Comparison of ENCODE assay signal across 8 cellular contexts in the genomic region with DNA sequence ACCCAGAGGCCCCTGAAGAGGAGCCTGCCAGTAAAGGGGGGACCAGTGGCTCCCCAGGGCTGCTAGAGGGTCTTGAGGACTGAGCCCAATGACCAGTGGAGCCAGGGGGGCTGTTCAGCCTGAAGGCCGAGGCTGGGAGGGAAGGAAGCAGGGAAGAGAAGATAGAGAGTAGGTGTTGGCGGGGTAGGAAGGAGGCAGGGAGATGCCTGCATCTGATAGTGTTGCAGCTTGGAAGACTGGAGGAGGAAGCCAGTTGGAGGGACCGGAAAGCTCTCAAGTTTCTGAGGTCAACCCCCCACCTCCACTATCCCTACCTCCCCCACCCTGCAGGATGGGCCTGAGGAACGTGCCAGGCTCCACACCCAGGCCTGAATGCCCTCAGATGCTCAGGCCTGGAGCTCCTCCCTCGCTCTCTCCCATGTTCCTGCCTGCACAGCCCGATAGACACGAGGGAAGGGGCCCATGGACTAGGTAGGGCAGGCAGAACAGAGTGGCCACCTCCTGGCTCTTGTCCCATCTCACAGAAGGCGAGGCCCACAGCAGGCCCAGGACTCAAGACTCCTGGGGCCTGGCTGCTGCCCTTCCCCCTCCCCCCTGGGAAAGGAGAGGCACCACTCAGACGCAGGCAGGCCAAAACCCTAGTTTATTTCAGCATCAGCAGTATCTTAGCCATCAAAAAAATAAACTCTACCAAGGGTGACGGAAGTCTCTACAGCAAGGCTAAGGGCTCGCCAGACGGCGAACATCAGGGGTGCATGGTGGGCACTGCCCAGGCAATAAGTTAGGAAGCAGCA. TPM values are rescaled to one million over a fixed set of nuclear protein-coding genes. Genes with fewer than 3 reads are reported as not detected.
A peak's percentile ranks its signal among the peaks of the same experiment; 100 is the strongest.
DNase-seq lines count a peak whose midpoint lies in the region; ATAC-seq and TF ChIP-seq lines count a peak whose summit lies in the region.

No MANE protein-coding gene starts in this region.

- H3K4me3 ChIP-seq in vagina = no peak overlapping the region

- H3K36me3 Mint-ChIP-seq in activated naive CD8-positive, alpha-beta T cell treated with anti-CD3 and anti-CD28 coated beads, Interleukin-2, amount 10 ng/mL, durations not matched to agents 7 days and 5 days = no peaks in the 10 kb centered on the region
- H3K36me3 Mint-ChIP-seq in activated naive CD8-positive, alpha-beta T cell treated with anti-CD3 and anti-CD28 coated beads for 36 hours = no peaks in the 10 kb centered on the region
- peaks cover 12% of the 10 kb centered on the region for H3K36me3 Mint-ChIP-seq in WTC11

- peak; percentile 36 for DNase-seq in activated naive CD8-positive, alpha-beta T cell treated with anti-CD3 and anti-CD28 coated beads, Interleukin-2, amount 10 ng/mL, durations not matched to agents 7 days and 5 days
- no peak for DNase-seq in activated naive CD8-positive, alpha-beta T cell treated with anti-CD3 and anti-CD28 coated beads for 36 hours
- no peak for DNase-seq in WTC11 (ENCODE audit: low spot score)
- no peak for DNase-seq in vagina (ENCODE audit: extremely low spot score in 2 of 2)
- no peak for DNase-seq in effector CD4-positive, alpha-beta T cell
- no peak for DNase-seq in RKO (ENCODE audit: low spot score)

- no peak for ATAC-seq in activated naive CD8-positive, alpha-beta T cell treated with anti-CD3 and anti-CD28 coated beads, Interleukin-2, amount 10 ng/mL, durations not matched to agents 7 days and 5 days (ENCODE audit: low read depth)
- ATAC-seq in WTC11 (no peak), GM18520 (IDR thresholded peaks at IDR 0.05; ENCODE audit: unreplicated experiment) (no peak)

- H3K27me3 Mint-ChIP-seq in activated naive CD8-positive, alpha-beta T cell treated with anti-CD3 and anti-CD28 coated beads, Interleukin-2, amount 10 ng/mL, durations not matched to agents 7 days and 5 days = peaks cover 11% of the 10 kb centered on the region
- peaks cover 11% of the 10 kb centered on the region for H3K27me3 Mint-ChIP-seq in activated naive CD8-positive, alpha-beta T cell treated with anti-CD3 and anti-CD28 coated beads for 36 hours
- H3K27me3 Mint-ChIP-seq in WTC11 (ENCODE audit: low read depth) = peaks cover 11% of the 10 kb centered on the region

- CTCF ChIA-PET in WTC11 (lab: Charles Lee) = interaction anchor here (0.6 to 12.2 kb wide), 23 partner anchors 10 to 415 kb away, joined by 3 to 455 read pairs (median 4); partner anchors contain the start of genes BAG5, COA8, TRMT61A and XRCC3

- no peak for TF ChIP-seq POLR2A in vagina (IDR thresholded peaks at IDR 0.05)

- TF ChIP-seq CTCF in WTC11 (IDR thresholded peaks at IDR 0.05) (no peak), vagina (IDR thresholded peaks at IDR 0.05) (no peak)

- no peaks in the 10 kb centered on the region for H3K9me3 ChIP-seq in vagina

- no peaks in the 10 kb centered on the region for H3K9me3 Mint-ChIP-seq in activated naive CD8-positive, alpha-beta T cell treated with anti-CD3 and anti-CD28 coated beads, Interleukin-2, amount 10 ng/mL, durations not matched to agents 7 days and 5 days
- no peaks in the 10 kb centered on the region for H3K9me3 Mint-ChIP-seq in activated naive CD8-positive, alpha-beta T cell treated with anti-CD3 and anti-CD28 coated beads for 36 hours
- no peaks in the 10 kb centered on the region for H3K9me3 Mint-ChIP-seq in WTC11

- H3K4me3 Mint-ChIP-seq in activated naive CD8-positive, alpha-beta T cell treated with anti-CD3 and anti-CD28 coated beads, Interleukin-2, amount 10 ng/mL, durations not matched to agents 7 days and 5 days = peak overlapping the region; percentile 63
- no peak overlapping the region for H3K4me3 Mint-ChIP-seq in activated naive CD8-positive, alpha-beta T cell treated with anti-CD3 and anti-CD28 coated beads for 36 hours
- peak overlapping the region; percentile 56 for H3K4me3 Mint-ChIP-seq in WTC11

- peak overlapping the region; percentile 70 for H3K27ac Mint-ChIP-seq in activated naive CD8-positive, alpha-beta T cell treated with anti-CD3 and anti-CD28 coated beads, Interleukin-2, amount 10 ng/mL, durations not matched to agents 7 days and 5 days
- no peak overlapping the region for H3K27ac Mint-ChIP-seq in activated naive CD8-positive, alpha-beta T cell treated with anti-CD3 and anti-CD28 coated beads for 36 hours
- H3K27ac Mint-ChIP-seq in WTC11 = peak overlapping the region; percentile 81

- H3K4me1 Mint-ChIP-seq in activated naive CD8-positive, alpha-beta T cell treated with anti-CD3 and anti-CD28 coated beads, Interleukin-2, amount 10 ng/mL, durations not matched to agents 7 days and 5 days = peaks cover 8% of the 10 kb centered on the region
- H3K4me1 Mint-ChIP-seq in activated naive CD8-positive, alpha-beta T cell treated with anti-CD3 and anti-CD28 coated beads for 36 hours = peaks cover 11% of the 10 kb centered on the region
- peaks cover 22% of the 10 kb centered on the region for H3K4me1 Mint-ChIP-seq in WTC11

- peaks cover 58% of the 10 kb centered on the region for H3K4me1 ChIP-seq in vagina

- H3K27me3 ChIP-seq in layer of hippocampus (ENCODE audit: control insufficient read depth, insufficient read depth, low read length) (no peaks in the 10 kb centered on the region), vagina (no peaks in the 10 kb centered on the region)

- POLR2A ChIA-PET in activated naive CD8-positive, alpha-beta T cell treated with anti-CD3 and anti-CD28 coated beads, Interleukin-2, amount 10 ng/mL, durations not matched to agents 7 days and 5 days (lab: Charles Lee) = interaction anchor here (0.6 to 1.6 kb wide), 4 partner anchors 9 to 43 kb away, joined by 3 to 6 read pairs (median 3); partner anchors contain the start of genes BAG5, COA8 and TRMT61A
- POLR2A ChIA-PET in WTC11 (lab: Charles Lee) = interaction anchor here (1.0 to 8.3 kb wide), 2 partner anchors 23 to 42 kb away, joined by 4 to 65 read pairs; no protein-coding TSS in a partner anchor

- H3K27ac ChIP-seq in layer of hippocampus (ENCODE audit: low read depth, low read length) (peak overlapping the region; percentile 95), vagina (peak overlapping the region; percentile 90)

- H3K36me3 ChIP-seq in vagina = no peaks in the 10 kb centered on the region

- intact Hi-C loops in vagina (cut with DNase I) = no loop called here

TF ChIP-seq in WTC11, 78 proteins besides CTCF, POLR2A, EP300 and RAD21:
- TF ChIP-seq, protein P1, sequence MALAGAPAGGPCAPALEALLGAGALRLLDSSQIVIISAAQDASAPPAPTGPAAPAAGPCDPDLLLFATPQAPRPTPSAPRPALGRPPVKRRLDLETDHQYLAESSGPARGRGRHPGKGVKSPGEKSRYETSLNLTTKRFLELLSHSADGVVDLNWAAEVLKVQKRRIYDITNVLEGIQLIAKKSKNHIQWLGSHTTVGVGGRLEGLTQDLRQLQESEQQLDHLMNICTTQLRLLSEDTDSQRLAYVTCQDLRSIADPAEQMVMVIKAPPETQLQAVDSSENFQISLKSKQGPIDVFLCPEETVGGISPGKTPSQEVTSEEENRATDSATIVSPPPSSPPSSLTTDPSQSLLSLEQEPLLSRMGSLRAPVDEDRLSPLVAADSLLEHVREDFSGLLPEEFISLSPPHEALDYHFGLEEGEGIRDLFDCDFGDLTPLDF (CRISPR knock-in tag; IDR thresholded peaks at IDR 0.05) = no peak
- TF ChIP-seq SP1 (CRISPR knock-in tag; conservative IDR thresholded peaks at IDR 0.05) (no peak), GABPB1 (CRISPR knock-in tag; IDR thresholded peaks at IDR 0.05) (no peak), JAZF1 (CRISPR knock-in tag; IDR thresholded peaks at IDR 0.05) (no peak)

RNA-seq across cellular contexts. Expression of gene CKB, which starts 3.4 kb away (rescaled TPM):
- total RNA-seq in activated naive CD8-positive, alpha-beta T cell treated with anti-CD3 and anti-CD28 coated beads, Interleukin-2, amount 10 ng/mL, durations not matched to agents 7 days and 5 days = 1 to 10 TPM; 4.3 to 4.4 TPM
- 1 to 10 TPM; 3.1 to 3.3 TPM for total RNA-seq in activated naive CD8-positive, alpha-beta T cell treated with anti-CD3 and anti-CD28 coated beads for 36 hours
- total RNA-seq in WTC11 (2021) = 529 to 555 TPM (median 531 TPM) in 3 replicates
- total RNA-seq in vagina = 179 TPM

RNA-seq across cellular contexts. Expression of gene TRMT61A, which starts 9.8 kb away (rescaled TPM):
- total RNA-seq in activated naive CD8-positive, alpha-beta T cell treated with anti-CD3 and anti-CD28 coated beads, Interleukin-2, amount 10 ng/mL, durations not matched to agents 7 days and 5 days = 1 to 10 TPM; 7.8 to 9.2 TPM
- 10 to 100 TPM; 20.6 to 22.1 TPM for total RNA-seq in activated naive CD8-positive, alpha-beta T cell treated with anti-CD3 and anti-CD28 coated beads for 36 hours
- 11.8 to 15.5 TPM (median 12.3 TPM) in 3 replicates for total RNA-seq in WTC11 (2021)
- total RNA-seq in vagina = 17.7 TPM

RNA-seq across cellular contexts. Expression of gene BAG5, which starts 43.2 kb away (rescaled TPM):
- total RNA-seq in activated naive CD8-positive, alpha-beta T cell treated with anti-CD3 and anti-CD28 coated beads, Interleukin-2, amount 10 ng/mL, durations not matched to agents 7 days and 5 days = 10 to 100 TPM; 31.7 to 32.3 TPM
- total RNA-seq in activated naive CD8-positive, alpha-beta T cell treated with anti-CD3 and anti-CD28 coated beads for 36 hours = 10 to 100 TPM; 36.3 to 38.9 TPM
- 23.9 to 29.2 TPM (median 24.8 TPM) in 3 replicates for total RNA-seq in WTC11 (2021)
- total RNA-seq in vagina = 21.6 TPM

RNA-seq across cellular contexts. Expression of gene COA8, which starts 43.5 kb away (rescaled TPM):
- total RNA-seq in activated naive CD8-positive, alpha-beta T cell treated with anti-CD3 and anti-CD28 coated beads, Interleukin-2, amount 10 ng/mL, durations not matched to agents 7 days and 5 days = 10 to 100 TPM; 26.7 to 29.5 TPM
- 10 to 100 TPM; 42.9 to 44.2 TPM for total RNA-seq in activated naive CD8-positive, alpha-beta T cell treated with anti-CD3 and anti-CD28 coated beads for 36 hours
- 34.7 to 36.7 TPM (median 36.4 TPM) in 3 replicates for total RNA-seq in WTC11 (2021)
- 17.2 TPM for total RNA-seq in vagina

Comparison
In these comparisons a context has a peak if more than half of its experiments do, and no peak if none do; other contexts are left out.
1. RNA of gene CKB, which starts 3.4 kb away (total RNA-seq): 529 to 555 TPM in WTC11 and 179 TPM in vagina (single experiment); 4.3 to 4.4 TPM in activated naive CD8-positive, alpha-beta T cell treated with anti-CD3 and anti-CD28 coated beads, Interleukin-2, amount 10 ng/mL, durations not matched to agents 7 days and 5 days and 3.1 to 3.3 TPM in activated naive CD8-positive, alpha-beta T cell treated with anti-CD3 and anti-CD28 coated beads for 36 hours; every median in the first group is over 10 times any median in the second.